ENCODE assay signal across 13 cellular contexts in the genomic region with DNA sequence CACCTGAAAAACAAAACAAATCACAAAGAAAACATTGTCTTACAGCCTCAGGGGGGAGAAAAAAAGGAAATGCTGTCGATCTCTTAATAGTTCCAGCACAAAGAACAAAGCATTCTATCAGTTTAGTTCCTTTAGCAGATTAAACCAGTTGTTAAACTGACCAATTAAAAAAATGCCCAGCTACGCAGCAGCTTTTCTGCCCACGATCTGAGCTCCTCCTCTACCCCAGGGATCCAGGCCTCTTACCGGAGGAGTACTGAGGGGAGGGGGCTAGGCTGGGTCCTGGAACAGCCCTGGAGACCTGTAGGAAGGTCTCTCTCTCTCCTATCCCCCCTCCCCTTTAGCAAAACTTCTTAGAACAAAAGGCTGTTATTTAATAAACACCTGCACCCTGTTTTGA.
DNase-seq lines count a peak whose midpoint lies in the region; ATAC-seq and TF ChIP-seq lines count a peak whose summit lies in the region.
"Had no signal": no experiment of that assay in that cellular context is flagged by ENCODE, and none has a peak within 500 bp of the region (broad histone marks: within the 10 kb centered on the region; RNA-seq: fewer than 3 reads in every experiment).

No MANE protein-coding gene starts in this region.

- peaks cover 100% of the 10 kb centered on the region for H4K20me1 ChIP-seq in BLaER1

- TF ChIP-seq CTCF in nephron progenitor cell (IDR thresholded peaks at IDR 0.05): no peak

- no peaks in the 10 kb centered on the region for H3K27me3 Mint-ChIP-seq in nephron progenitor cell (ENCODE audit: low read depth, poor library complexity)

- H3K4me1 Mint-ChIP-seq in nephron progenitor cell: peaks cover 86% of the 10 kb centered on the region

- H3K27ac ChIP-seq in BLaER1: peak overlapping the region; percentile 46; the same call in 1 of the 2 replicates
- peak overlapping the region; percentile 82 for H3K27ac ChIP-seq in epithelial cell of prostate
- H3K27ac ChIP-seq: SJCRH30 had no signal

- H3K4me3 ChIP-seq in BLaER1: no peak overlapping the region
- H3K4me3 ChIP-seq: SJCRH30 had no signal

- ATAC-seq in GM21737 (IDR thresholded peaks at IDR 0.05; ENCODE audit: unreplicated experiment) (no peak), GM21526 (IDR thresholded peaks at IDR 0.05; ENCODE audit: low FRiP score, unreplicated experiment) (no peak)
- ATAC-seq: activated CD4-positive, CD25-positive, alpha-beta regulatory T cell treated with anti-CD3 and anti-CD28 coated beads, Interleukin-2, amount 50 U/mL, for 24 hours had no signal

- H3K4me3 Mint-ChIP-seq in nephron progenitor cell: peak overlapping the region; percentile 47

- no peaks in the 10 kb centered on the region for H3K9me3 ChIP-seq in BLaER1
- H3K9me3 ChIP-seq: SJCRH30 had no signal

- DNase-seq in NCI-H526 treated with DMSO at 0.1 percent for 48 hours (lab: John Stamatoyannopoulos, UW): peak; percentile 32
- no peak for DNase-seq in epithelial cell of prostate (ENCODE audit: low read depth, low spot score)
- no peak for DNase-seq in nephron progenitor cell
- no peak for DNase-seq in DMS53 (lab: John Stamatoyannopoulos, UW)
- DNase-seq in NCI-H2196 treated with DMSO at 0.1 percent for 48 hours (lab: John Stamatoyannopoulos, UW; ENCODE audit: unreplicated experiment): no peak
- DNase-seq: amniotic stem cell, hippocampal formation, NCI-H82 had no signal

- 0 out of 2 replicates have a peak, but pooled peaks cover 5% of the 10 kb centered on the region for H3K36me3 ChIP-seq in BLaER1
- H3K36me3 ChIP-seq: SJCRH30 had no signal

- H3K27ac Mint-ChIP-seq in nephron progenitor cell: peak overlapping the region; percentile 99

- H3K4me1 ChIP-seq in BLaER1: peaks cover 64% of the 10 kb centered on the region

- no peaks in the 10 kb centered on the region for H3K36me3 Mint-ChIP-seq in nephron progenitor cell (ENCODE audit: low read depth)

- peak overlapping the region; percentile 45; the same call in 1 of the 2 replicates for H3K9ac ChIP-seq in BLaER1

- H3K4me2 ChIP-seq in BLaER1: peak overlapping the region; percentile 45

- H3K27me3 ChIP-seq in BLaER1: no peaks in the 10 kb centered on the region
- H3K27me3 ChIP-seq: SJCRH30 had no signal

- no peaks in the 10 kb centered on the region for H3K9me3 Mint-ChIP-seq in nephron progenitor cell
